Comparison of ENCODE assay signal across 8 cellular contexts in genomic region chr17:81309140-81309858, GRCh38. TPM values are rescaled to one million over a fixed set of nuclear protein-coding genes. Genes with fewer than 3 reads are reported as not detected.
DNase-seq lines count a peak whose midpoint lies in the region; ATAC-seq, FAIRE-seq and TF ChIP-seq lines count a peak whose summit lies in the region.

No MANE protein-coding gene starts in this region.

- no peak overlapping the region for H2AFZ ChIP-seq in OCI-LY7 (ENCODE audit: low read length)
- peak overlapping the region; percentile 56 for H2AFZ ChIP-seq in mammary epithelial cell (ENCODE audit: low read depth, low read length)

- intact Hi-C loops in OCI-LY7 (cut with micrococcal nuclease; ENCODE audit: unreplicated experiment) = no loop called here
- intact Hi-C loops in mammary epithelial cell (cut with micrococcal nuclease) = no loop called here

- H3K36me3 ChIP-seq in OCI-LY7 (ENCODE audit: insufficient read depth, low read length) (no peaks in the 10 kb centered on the region), mammary epithelial cell (ENCODE audit: insufficient read depth, low read length) (no peaks in the 10 kb centered on the region), skeletal muscle satellite cell (ENCODE audit: insufficient read depth, low read length) (no peaks in the 10 kb centered on the region)

- H4K20me1 ChIP-seq in OCI-LY7 (ENCODE audit: insufficient read depth, low read length) = no peaks in the 10 kb centered on the region
- no peaks in the 10 kb centered on the region for H4K20me1 ChIP-seq in mammary epithelial cell (ENCODE audit: insufficient read depth, low read length)

- peak; percentile 24 for TF ChIP-seq CTCF in GM10248 (IDR thresholded peaks at IDR 0.05; ENCODE audit: control extremely low read depth, extremely low read depth, low read depth, missing control alignments)
- peak; percentile 41 for TF ChIP-seq CTCF in OCI-LY7 (conservative IDR thresholded peaks at IDR 0.05; ENCODE audit: low read length)
- peak; percentile 24 to 48 for TF ChIP-seq CTCF in mammary epithelial cell (conservative IDR thresholded peaks at IDR 0.05 in 1 of 2, IDR thresholded peaks at IDR 0.05 in 1 of 2; ENCODE audit: extremely low read depth in 1 of 2, insufficient read depth in 1 of 2, low read depth in 1 of 2, low read length in 2 of 2)

- no peaks in the 10 kb centered on the region for H3K9me2 ChIP-seq in OCI-LY7 (ENCODE audit: insufficient read depth, low read length)

- FAIRE-seq in A204.1 (lab: Jason Lieb, UNC) = peak; percentile 95

- CTCF ChIA-PET in GM10248 (lab: Yijun Ruan, JAX) (interaction anchor here (1.1 to 1.7 kb wide), 2 partner anchors 13 to 120 kb away, joined by 4 to 6 read pairs; no protein-coding TSS in a partner anchor), OCI-LY7 (lab: Charles Lee; ENCODE audit: unreplicated experiment) (no interaction called here), mammary epithelial cell (lab: Charles Lee; ENCODE audit: low non-redundant PET) (interaction anchor here (0.6 kb wide), 1 partner anchor 84 kb away, joined by 5 read pairs; no protein-coding TSS in a partner anchor)

- WGBS in mammary epithelial cell (ENCODE audit: low coverage, missing lambda C conversion rate) = 5% methylated on average over 10 of the region's 22 CpGs

- no TSS peak for BruUV-seq in OCI-LY7 (replicated peaks; lab: Mats Ljungman, UMichigan)
- BruUV-seq in mammary epithelial cell (replicated peaks; lab: Mats Ljungman, UMichigan) = no TSS peak

- H3K4me2 ChIP-seq in OCI-LY7 (ENCODE audit: low read length) (no peak overlapping the region), mammary epithelial cell (ENCODE audit: insufficient read depth, low read depth, low read length) (peak overlapping the region; percentile 21), skeletal muscle satellite cell (ENCODE audit: low read length) (peak overlapping the region; percentile 70)

- ATAC-seq in HG03045 (IDR thresholded peaks at IDR 0.05; ENCODE audit: unreplicated experiment) (no peak), GM18873 (IDR thresholded peaks at IDR 0.05; ENCODE audit: low FRiP score, unreplicated experiment) (no peak)

- H3K9ac ChIP-seq in mammary epithelial cell (ENCODE audit: insufficient read depth, low read length) (no peak overlapping the region), skeletal muscle satellite cell (ENCODE audit: low read depth, low read length) (peak overlapping the region; percentile 42)

- H3K27me3 ChIP-seq in mammary epithelial cell (ENCODE audit: insufficient read depth, low read length) (no peaks in the 10 kb centered on the region), skeletal muscle satellite cell (ENCODE audit: control insufficient read depth, insufficient read depth, low read length) (peaks cover 6% of the 10 kb centered on the region)

- peak overlapping the region in 1 of 6 donors; percentile 56 for H3K27ac Mint-ChIP-seq in immature natural killer cell

- peak overlapping the region in 4 of 5 donors; percentile 21 to 81 (median 48) for H3K4me3 Mint-ChIP-seq in immature natural killer cell

- H3K27ac ChIP-seq in OCI-LY7 (ENCODE audit: low read depth, low read length, poor library complexity, severe bottlenecking) (no peak overlapping the region), mammary epithelial cell (ENCODE audit: insufficient read depth, low read depth, low read length) (no peak overlapping the region)

- in situ Hi-C loops in mammary epithelial cell (cut with MboI; ENCODE audit: low sequenced_read_pairs in 2 of 2) = no loop called here

- DNase-seq in GM10248 (ENCODE audit: extremely low spot score) (no peak), OCI-LY7 (ENCODE audit: low spot score) (no peak), mammary epithelial cell (peak; percentile 12), immature natural killer cell (peak; percentile 60 to 63 (median 61))

- H3K4me1 ChIP-seq in OCI-LY7 (ENCODE audit: insufficient read depth, low read length, poor library complexity, severe bottlenecking) (no peaks in the 10 kb centered on the region), mammary epithelial cell (ENCODE audit: insufficient read depth, low read length) (peaks cover 28% of the 10 kb centered on the region), skeletal muscle satellite cell (ENCODE audit: control insufficient read depth, insufficient read depth, low read length) (peaks cover 14% of the 10 kb centered on the region)

- H3K9me3 Mint-ChIP-seq in immature natural killer cell = no peaks in the 10 kb centered on the region

- peaks cover 3% of the 10 kb centered on the region in 3 donors for H3K27me3 Mint-ChIP-seq in immature natural killer cell (ENCODE audit: low read depth in 3 of 3)

- H3K36me3 Mint-ChIP-seq in immature natural killer cell = no peaks in the 10 kb centered on the region

- H3K4me3 ChIP-seq in OCI-LY7 (ENCODE audit: low read depth, low read length, poor library complexity, severe bottlenecking) = no peak overlapping the region
- no peak overlapping the region for H3K4me3 ChIP-seq in mammary epithelial cell (replicated peaks in 1 of 3; ENCODE audit: insufficient read depth in 1 of 3, low read depth in 2 of 3, low read length in 3 of 3)
- H3K4me3 ChIP-seq in skeletal muscle satellite cell (ENCODE audit: low read length) = peak overlapping the region; percentile 54

- H3K79me2 ChIP-seq in OCI-LY7 (ENCODE audit: insufficient read depth, low read depth, low read length) (no peaks in the 10 kb centered on the region), mammary epithelial cell (ENCODE audit: insufficient read depth, low read length) (no peaks in the 10 kb centered on the region)

- dilution Hi-C loops in mammary epithelial cell (cut with HindIII; ENCODE audit: low sequenced_read_pairs) = no loop called here

- POLR2A ChIA-PET in GM10248 (lab: Yijun Ruan, JAX) = no interaction called here
- POLR2A ChIA-PET in OCI-LY7 (lab: Charles Lee) = interaction anchor here (0.7 kb wide), 1 partner anchor 606 kb away, joined by 4 read pairs; no protein-coding TSS in a partner anchor

- H3K4me1 Mint-ChIP-seq in immature natural killer cell = peaks cover 5 to 8% of the 10 kb centered on the region in 2 donors

- no peaks in the 10 kb centered on the region for H3K9me3 ChIP-seq in OCI-LY7 (ENCODE audit: low read length)
- H3K9me3 ChIP-seq in mammary epithelial cell (replicated peaks; ENCODE audit: insufficient read depth, low read length) = no peaks in the 10 kb centered on the region
- no peaks in the 10 kb centered on the region for H3K9me3 ChIP-seq in skeletal muscle satellite cell (replicated peaks; ENCODE audit: low read length)

RNA-seq across cellular contexts. Expression of gene SLC38A10, which starts 14.2 kb away (rescaled TPM):
- total RNA-seq in OCI-LY7 (2014; rRNA removed; shearing (Covaris generic)) = 50.5 and 56.0 TPM in 2 replicates
- total RNA-seq in OCI-LY7 (2022) (147 and 150 TPM in 2 replicates), mammary epithelial cell (10 to 100 TPM; 36.5 to 71.7 TPM)
- polyA plus RNA-seq in mammary epithelial cell (30.5 TPM), immature natural killer cell (10 to 100 TPM; 46.8 to 98.7 (median 46.8) TPM)
- polyA minus RNA-seq in mammary epithelial cell = 28.5 TPM
- total RNA-seq in skeletal muscle satellite cell (2012; rRNA removed) = 46.7 and 58.1 TPM in 2 replicates

Comparison
In these comparisons a context has a peak if more than half of its experiments do, and no peak if none do; other contexts are left out.
1. DNase-seq: peak in mammary epithelial cell (single experiment) and immature natural killer cell (3 of 3); none in GM10248 (single experiment) and OCI-LY7 (single experiment).
2. Peak in every context shown above with its lines, with median percentiles within 50 percentile points of each other: CTCF ChIP-seq.